Comparison of ENCODE assay signal across 24 cellular contexts in the genomic region with DNA sequence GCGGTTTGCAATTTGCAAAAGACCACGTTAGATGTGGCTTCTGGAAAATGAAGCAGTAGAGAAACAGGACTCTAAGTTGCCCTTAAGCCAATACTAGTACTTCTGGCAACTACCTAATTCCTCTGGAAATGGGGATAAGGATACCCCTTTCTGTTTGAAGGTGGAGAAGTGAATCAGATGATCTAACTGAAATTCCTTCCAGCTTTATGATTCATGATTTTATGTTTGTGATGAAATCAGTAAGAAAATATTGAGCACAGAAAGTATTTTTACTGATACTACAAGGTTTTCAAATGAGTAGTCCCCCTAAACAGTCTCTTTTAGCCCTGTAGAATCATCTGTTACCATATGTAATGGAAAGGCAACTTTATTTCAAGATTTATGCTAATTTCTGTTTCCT.
A peak's percentile ranks its signal among the peaks of the same experiment; 100 is the strongest.
DNase-seq lines count a peak whose midpoint lies in the region; ATAC-seq and TF ChIP-seq lines count a peak whose summit lies in the region.
"Had no signal": no experiment of that assay in that cellular context is flagged by ENCODE, and none has a peak within 500 bp of the region (broad histone marks: within the 10 kb centered on the region; RNA-seq: fewer than 3 reads in every experiment).

No MANE protein-coding gene starts in this region.

- no TSS peak for BruUV-seq in MCF 10A (replicated peaks; lab: Mats Ljungman, UMichigan)

- CTCF ChIA-PET in MCF 10A (lab: Yijun Ruan, JAX) = no interaction called here
- CTCF ChIA-PET in CD8-positive, alpha-beta T cell (lab: Charles Lee) = interaction anchor here (0.6 kb wide), 1 partner anchor 271 kb away, joined by 3 read pairs; no protein-coding TSS in a partner anchor

- H3K36me3 Mint-ChIP-seq in MCF 10A (ENCODE audit: insufficient read depth, unreplicated experiment) = peaks cover 5% of the 10 kb centered on the region
- no peaks in the 10 kb centered on the region for H3K36me3 Mint-ChIP-seq in CD8-positive, alpha-beta T cell
- H3K36me3 Mint-ChIP-seq: memory B cell had no signal

- TF ChIP-seq CTCF in MCF 10A (IDR thresholded peaks at IDR 0.05; ENCODE audit: unreplicated experiment) (no peak), breast epithelium (IDR thresholded peaks at IDR 0.05) (no peak), fibroblast of lung (conservative IDR thresholded peaks at IDR 0.05 in 1 of 2, IDR thresholded peaks at IDR 0.05 in 1 of 2; ENCODE audit: low read depth in 1 of 2, low read length in 2 of 2) (no peak), tibial artery (IDR thresholded peaks at IDR 0.05) (no peak)
- TF ChIP-seq CTCF in CD8-positive, alpha-beta T cell (IDR thresholded peaks at IDR 0.05) = no peak

- peaks cover 61% of the 10 kb centered on the region for H3K4me1 Mint-ChIP-seq in MCF 10A (ENCODE audit: insufficient read depth, unreplicated experiment)
- peaks cover 10% of the 10 kb centered on the region for H3K4me1 Mint-ChIP-seq in CD8-positive, alpha-beta T cell (ENCODE audit: low read depth)

- H3K9me3 ChIP-seq in breast epithelium = no peaks in the 10 kb centered on the region
- no peaks in the 10 kb centered on the region for H3K9me3 ChIP-seq in fibroblast of lung (ENCODE audit: control insufficient read depth, insufficient read depth, low read depth, low read length)
- H3K9me3 ChIP-seq in tibial artery = no peaks in the 10 kb centered on the region
- H3K9me3 ChIP-seq in CD8-positive, alpha-beta T cell (ENCODE audit: low read length) = no peaks in the 10 kb centered on the region
- H3K9me3 ChIP-seq: HAP-1 had no signal

- intact Hi-C loops in MCF 10A (cut with micrococcal nuclease) (no loop called here), breast epithelium (cut with DNase I; ENCODE audit: low total_unique reads) (no loop called here), tibial artery (cut with DNase I; ENCODE audit: low total_unique reads) (no loop called here)
- intact Hi-C loops in CD8-positive, alpha-beta T cell (cut with DNase I, micrococcal nuclease) = no loop called here

- H3K4me1 ChIP-seq in breast epithelium = no peaks in the 10 kb centered on the region
- H3K4me1 ChIP-seq in fibroblast of lung (ENCODE audit: control insufficient read depth, extremely low read depth, insufficient read depth, low read length) = peaks cover 30% of the 10 kb centered on the region
- H3K4me1 ChIP-seq in tibial artery = peaks cover 0 to 51% (median 19%) of the 10 kb centered on the region in 4 donors
- H3K4me1 ChIP-seq in CD8-positive, alpha-beta T cell (ENCODE audit: insufficient read depth, low read length) = peaks cover 5% of the 10 kb centered on the region
- H3K4me1 ChIP-seq: HAP-1 had no signal

- H3K27me3 Mint-ChIP-seq in MCF 10A (ENCODE audit: insufficient read depth, unreplicated experiment) = no peaks in the 10 kb centered on the region
- no peaks in the 10 kb centered on the region for H3K27me3 Mint-ChIP-seq in CD8-positive, alpha-beta T cell (ENCODE audit: low read depth)
- H3K27me3 Mint-ChIP-seq: activated CD8-positive, alpha-beta T cell treated with anti-CD3 and anti-CD28 coated beads for 36 hours; memory B cell had no signal

- H3K9ac ChIP-seq in fibroblast of lung (ENCODE audit: insufficient read depth, low read length) = no peak overlapping the region

- POLR2A ChIA-PET in MCF 10A (lab: Yijun Ruan, JAX) = interaction anchor here (0.8 to 1.3 kb wide), 4 partner anchors 9 to 16 kb away, joined by 3 to 6 read pairs (median 3); no protein-coding TSS in a partner anchor
- POLR2A ChIA-PET in CD8-positive, alpha-beta T cell (lab: Charles Lee) = no interaction called here

- H3K27ac ChIP-seq in breast epithelium = no peak overlapping the region
- no peak overlapping the region for H3K27ac ChIP-seq in fibroblast of lung (ENCODE audit: insufficient read depth, low read length)
- H3K27ac ChIP-seq in tibial artery = peak overlapping the region; percentile 43 to 50
- no peak overlapping the region for H3K27ac ChIP-seq in CD8-positive, alpha-beta T cell (ENCODE audit: low read depth, low read length)
- H3K27ac ChIP-seq: 22Rv1, cardiac muscle cell had no signal

- H3K27me3 ChIP-seq in breast epithelium = no peaks in the 10 kb centered on the region
- no peaks in the 10 kb centered on the region for H3K27me3 ChIP-seq in fibroblast of lung (ENCODE audit: control insufficient read depth, insufficient read depth, low read length)
- H3K27me3 ChIP-seq in tibial artery = no peaks in the 10 kb centered on the region
- H3K27me3 ChIP-seq in CD8-positive, alpha-beta T cell (ENCODE audit: insufficient read depth, low read length) = no peaks in the 10 kb centered on the region
- H3K27me3 ChIP-seq: cardiac muscle cell had no signal

- no peaks in the 10 kb centered on the region for H4K20me1 ChIP-seq in fibroblast of lung (ENCODE audit: control insufficient read depth, extremely low read depth, insufficient read depth, low read length)

- DNase-seq in MCF 10A (ENCODE audit: unreplicated experiment) (peak; percentile 27), breast epithelium (ENCODE audit: low spot score in 2 of 2) (no peak), amniotic epithelial cell (ENCODE audit: low read depth) (peak; percentile 64), fibroblast of lung (ENCODE audit: low read depth in 2 of 2) (peak; percentile 55 to 70), tibial artery (no peak), SIG-M5 treated with dmso at 0.1 percent for 504 hours (lab: John Stamatoyannopoulos, UW; ENCODE audit: unreplicated experiment) (no peak), hypothalamus (lab: John Stamatoyannopoulos, UW) (no peak)
- DNase-seq in CD8-positive, alpha-beta T cell = no peak
- DNase-seq: activated CD8-positive, alpha-beta T cell treated with anti-CD3 and anti-CD28 coated beads for 36 hours; activated gamma-delta T cell treated with Interleukin-2 at 50 U/mL for 16 hours; activated T-cell treated with anti-CD3 and anti-CD28 coated beads for 4 hours; DMS79; KBM-7; left cardiac atrium; NCI-H2171 treated with DMSO at 0.1 percent for 48 hours; nucleus accumbens; retina; Right ventricle myocardium superior; trophoblast cell had no signal

- H2AFZ ChIP-seq in fibroblast of lung (ENCODE audit: low read length) = no peak overlapping the region

- peak overlapping the region; percentile 31 for H3K27ac Mint-ChIP-seq in MCF 10A (ENCODE audit: low read depth, unreplicated experiment)
- H3K27ac Mint-ChIP-seq in CD8-positive, alpha-beta T cell = no peak overlapping the region
- H3K27ac Mint-ChIP-seq: activated CD8-positive, alpha-beta T cell treated with anti-CD3 and anti-CD28 coated beads for 36 hours had no signal

- H3K4me3 ChIP-seq in breast epithelium (no peak overlapping the region), fibroblast of lung (replicated peaks in 1 of 4; ENCODE audit: control extremely low read depth in 1 of 4, insufficient read depth in 1 of 4, low read depth in 3 of 4, low read length in 4 of 4) (no peak overlapping the region), tibial artery (no peak overlapping the region)
- H3K4me3 ChIP-seq in CD8-positive, alpha-beta T cell (ENCODE audit: low read depth, low read length) = no peak overlapping the region
- H3K4me3 ChIP-seq: cardiac muscle cell, HAP-1 had no signal

- H3K36me3 ChIP-seq in breast epithelium = no peaks in the 10 kb centered on the region
- no peaks in the 10 kb centered on the region for H3K36me3 ChIP-seq in fibroblast of lung (ENCODE audit: control insufficient read depth, insufficient read depth, low read length)
- no peaks in the 10 kb centered on the region for H3K36me3 ChIP-seq in tibial artery
- no peaks in the 10 kb centered on the region for H3K36me3 ChIP-seq in CD8-positive, alpha-beta T cell (ENCODE audit: insufficient read depth, low read length)
- H3K36me3 ChIP-seq: cardiac muscle cell, HAP-1 had no signal

- no peaks in the 10 kb centered on the region for H3K9me3 Mint-ChIP-seq in MCF 10A (ENCODE audit: unreplicated experiment)
- no peaks in the 10 kb centered on the region for H3K9me3 Mint-ChIP-seq in CD8-positive, alpha-beta T cell
- H3K9me3 Mint-ChIP-seq: memory B cell had no signal

- no peak overlapping the region for H3K4me3 Mint-ChIP-seq in MCF 10A (ENCODE audit: unreplicated experiment)
- no peak overlapping the region for H3K4me3 Mint-ChIP-seq in CD8-positive, alpha-beta T cell
- H3K4me3 Mint-ChIP-seq: activated CD8-positive, alpha-beta T cell treated with anti-CD3 and anti-CD28 coated beads for 36 hours had no signal

- H3K4me2 ChIP-seq in fibroblast of lung (ENCODE audit: extremely low read depth, insufficient read depth, low read length) = peak overlapping the region; percentile 30

- no peak for TF ChIP-seq POLR2A in breast epithelium (IDR thresholded peaks at IDR 0.05)

- ATAC-seq in CD8-positive, alpha-beta T cell = no peak
- ATAC-seq: activated CD4-positive, CD25-positive, alpha-beta regulatory T cell treated with anti-CD3 and anti-CD28 coated beads, Interleukin-2, amount 50 U/mL, for 24 hours; activated CD8-positive, alpha-beta T cell treated with anti-CD3 and anti-CD28 coated beads for 36 hours; left cardiac atrium had no signal

- H3K79me2 ChIP-seq in fibroblast of lung (ENCODE audit: control insufficient read depth, insufficient read depth, low read length) = no peaks in the 10 kb centered on the region

Comparison
In these comparisons a context has a peak if more than half of its experiments do, and no peak if none do; other contexts are left out.
1. DNase-seq: peak in MCF 10A (single experiment), amniotic epithelial cell (single experiment) and fibroblast of lung (2 of 2); none in breast epithelium (0 of 2), tibial artery (0 of 2), SIG-M5 treated with dmso at 0.1 percent for 504 hours (single experiment), hypothalamus (0 of 51) and CD8-positive, alpha-beta T cell (0 of 7).
2. H3K27ac ChIP-seq: peak in tibial artery (2 of 2); none in breast epithelium (0 of 2), fibroblast of lung (single experiment) and CD8-positive, alpha-beta T cell (single experiment).